In the genomic region with DNA sequence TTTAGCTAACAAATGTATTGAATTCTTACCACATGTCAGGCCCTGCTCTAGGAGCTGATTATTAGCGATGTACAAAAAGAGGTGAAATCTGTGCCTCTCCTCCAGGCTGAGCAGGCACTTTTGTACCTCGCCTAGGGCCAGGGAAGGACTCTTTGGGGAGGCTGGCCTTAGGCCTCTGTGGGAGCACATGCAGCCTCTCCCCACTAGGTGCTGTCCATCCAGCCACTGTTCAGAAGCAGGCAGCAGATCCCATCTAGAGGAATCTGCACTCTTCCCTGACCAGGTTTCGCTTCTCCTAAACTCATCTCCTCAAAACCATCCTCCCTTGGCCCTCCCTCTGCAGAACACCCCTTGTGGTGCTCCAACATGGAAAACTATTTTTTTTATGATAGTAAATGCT, we compare ENCODE assay signal across 12 cellular contexts. TPM values are rescaled to one million over a fixed set of nuclear protein-coding genes. Genes with fewer than 3 reads are reported as not detected.
DNase-seq lines count a peak whose midpoint lies in the region; ATAC-seq and TF ChIP-seq lines count a peak whose summit lies in the region.
"Had no signal": no experiment of that assay in that cellular context is flagged by ENCODE, and none has a peak within 500 bp of the region (broad histone marks: within the 10 kb centered on the region; RNA-seq: fewer than 3 reads in every experiment).

No MANE protein-coding gene starts in this region.

- no peak overlapping the region for H4K8ac ChIP-seq in mesendoderm (ENCODE audit: low read depth, low read length)

- no peaks in the 10 kb centered on the region; the same call in 1 of the 2 replicates for H3K27me3 Mint-ChIP-seq in WTC11 (ENCODE audit: low read depth)

- H3K36me3 ChIP-seq in DND-41 (ENCODE audit: insufficient read depth, low read length) (no peaks in the 10 kb centered on the region), mesendoderm (ENCODE audit: control insufficient read depth, insufficient read depth, low read length) (no peaks in the 10 kb centered on the region)
- H3K36me3 ChIP-seq: spleen had no signal

- H3K4me1 ChIP-seq in DND-41 (ENCODE audit: insufficient read depth, low read length) (peaks cover 5% of the 10 kb centered on the region), mesendoderm (ENCODE audit: control insufficient read depth, low read depth, low read length) (no peaks in the 10 kb centered on the region)
- H3K4me1 ChIP-seq: spleen had no signal

- H3K18ac ChIP-seq in mesendoderm (ENCODE audit: low read length), result no peak overlapping the region

- H2BK5ac ChIP-seq in mesendoderm (ENCODE audit: low read length), result no peak overlapping the region

- no peaks in the 10 kb centered on the region for H3K36me3 Mint-ChIP-seq in WTC11
- H3K36me3 Mint-ChIP-seq: activated naive CD8-positive, alpha-beta T cell treated with anti-CD3 and anti-CD28 coated beads, Interleukin-2, amount 10 ng/mL, durations not matched to agents 7 days and 5 days; naive B cell had no signal

- no peak overlapping the region for H4K5ac ChIP-seq in mesendoderm (ENCODE audit: low read length)

- H3K4me1 Mint-ChIP-seq in WTC11, result peaks cover 2% of the 10 kb centered on the region; the same call in 1 of the 2 replicates
- H3K4me1 Mint-ChIP-seq: activated naive CD8-positive, alpha-beta T cell treated with anti-CD3 and anti-CD28 coated beads, Interleukin-2, amount 10 ng/mL, durations not matched to agents 7 days and 5 days; naive B cell had no signal

- no peaks in the 10 kb centered on the region for H3K79me1 ChIP-seq in mesendoderm (ENCODE audit: low read length)

- H2AK5ac ChIP-seq in mesendoderm (ENCODE audit: low read length), result no peak overlapping the region

- POLR2A ChIA-PET in HEK293T (lab: Yijun Ruan, JAX) (no interaction called here), WTC11 (lab: Charles Lee) (no interaction called here), GM10248 (lab: Yijun Ruan, JAX) (no interaction called here)

- H3K27ac Mint-ChIP-seq in WTC11, result no peak overlapping the region
- H3K27ac Mint-ChIP-seq: activated naive CD8-positive, alpha-beta T cell treated with anti-CD3 and anti-CD28 coated beads, Interleukin-2, amount 10 ng/mL, durations not matched to agents 7 days and 5 days; naive B cell had no signal

- WGBS in mesendoderm (ENCODE audit: extremely low coverage, insufficient coverage, low lambda C conversion rate), result no CpG with 5 or more reads among the region's 3 CpGs

- H3K9me3 Mint-ChIP-seq in WTC11, result no peaks in the 10 kb centered on the region
- H3K9me3 Mint-ChIP-seq: activated naive CD8-positive, alpha-beta T cell treated with anti-CD3 and anti-CD28 coated beads, Interleukin-2, amount 10 ng/mL, durations not matched to agents 7 days and 5 days had no signal

- H3K27me3 ChIP-seq in DND-41 (ENCODE audit: insufficient read depth, low read length, poor library complexity), result no peaks in the 10 kb centered on the region
- no peaks in the 10 kb centered on the region for H3K27me3 ChIP-seq in mesendoderm (ENCODE audit: insufficient read depth, low read length, poor library complexity)
- H3K27me3 ChIP-seq: spleen had no signal

- DNase-seq in DND-41, result peak; percentile 21
- peak; percentile 57 for DNase-seq in HEK293T (ENCODE audit: extremely low spot score)
- peak; percentile 34 for DNase-seq in WTC11 (ENCODE audit: low spot score)
- DNase-seq in mesendoderm, result peak; percentile 45
- DNase-seq in GM10248 (ENCODE audit: extremely low spot score), result no peak
- DNase-seq in NCI-H2196 treated with DMSO at 0.1 percent for 48 hours (lab: John Stamatoyannopoulos, UW; ENCODE audit: unreplicated experiment), result no peak
- DNase-seq: activated naive CD8-positive, alpha-beta T cell treated with anti-CD3 and anti-CD28 coated beads, Interleukin-2, amount 10 ng/mL, durations not matched to agents 7 days and 5 days; effector CD4-positive, alpha-beta T cell; naive B cell; spleen had no signal

- H3K4ac ChIP-seq in mesendoderm (ENCODE audit: low read depth, low read length), result no peak overlapping the region

- no peak overlapping the region for H3K56ac ChIP-seq in mesendoderm (ENCODE audit: low read length)

- no peak overlapping the region for H3K4me3 Mint-ChIP-seq in WTC11
- H3K4me3 Mint-ChIP-seq: activated naive CD8-positive, alpha-beta T cell treated with anti-CD3 and anti-CD28 coated beads, Interleukin-2, amount 10 ng/mL, durations not matched to agents 7 days and 5 days; naive B cell had no signal

- H2BK15ac ChIP-seq in mesendoderm (replicated peaks; ENCODE audit: low read depth), result no peak overlapping the region

- H3K23ac ChIP-seq in mesendoderm (ENCODE audit: low read length), result no peak overlapping the region

- CTCF ChIA-PET in HEK293T (lab: Yijun Ruan, JAX), result interaction anchor here (0.6 kb wide), 2 partner anchors 109 to 418 kb away, joined by 4 to 7 read pairs; no protein-coding TSS in a partner anchor
- CTCF ChIA-PET in WTC11 (lab: Charles Lee), result no interaction called here
- CTCF ChIA-PET in GM10248 (lab: Yijun Ruan, JAX), result interaction anchor here (1.7 kb wide), 1 partner anchor 9 kb away, joined by 3 read pairs; no protein-coding TSS in a partner anchor

- H3K79me2 ChIP-seq in DND-41 (ENCODE audit: insufficient read depth, low read length) (no peaks in the 10 kb centered on the region), mesendoderm (ENCODE audit: control insufficient read depth, insufficient read depth, low read length) (no peaks in the 10 kb centered on the region)

- H3K4me2 ChIP-seq in DND-41 (ENCODE audit: insufficient read depth, low read length) (no peak overlapping the region), mesendoderm (ENCODE audit: low read length) (no peak overlapping the region)

- peak; percentile 35 for TF ChIP-seq CTCF in DND-41 (IDR thresholded peaks at IDR 0.05; ENCODE audit: borderline replicate concordance, extremely low read depth, low read length, poor library complexity, severe bottlenecking)
- TF ChIP-seq CTCF in WTC11 (IDR thresholded peaks at IDR 0.05), result no peak
- TF ChIP-seq CTCF in GM10248 (IDR thresholded peaks at IDR 0.05; ENCODE audit: control extremely low read depth, extremely low read depth, low read depth, missing control alignments), result no peak

- no peak overlapping the region for H2BK120ac ChIP-seq in mesendoderm (ENCODE audit: low read depth, low read length)

- peak; percentile 72 for ATAC-seq in DND-41 (ENCODE audit: insufficient read depth, low read depth)
- peak; percentile 95 for ATAC-seq in WTC11
- no peak for ATAC-seq in GM21825 (IDR thresholded peaks at IDR 0.05; ENCODE audit: unreplicated experiment)
- ATAC-seq in HG03565 (IDR thresholded peaks at IDR 0.05; ENCODE audit: unreplicated experiment), result no peak

- peak overlapping the region; percentile 7; the same call in 1 of the 2 replicates for H3K27ac ChIP-seq in DND-41 (ENCODE audit: low read length)
- no peak overlapping the region for H3K27ac ChIP-seq in mesendoderm (ENCODE audit: low read depth, low read length)
- H3K27ac ChIP-seq: spleen had no signal

- no peak overlapping the region for H3K4me3 ChIP-seq in DND-41 (ENCODE audit: low read depth in 1 of 2, low read length in 2 of 2)
- H3K4me3 ChIP-seq in mesendoderm (ENCODE audit: low read length), result no peak overlapping the region
- H3K4me3 ChIP-seq: spleen had no signal

- peak overlapping the region; percentile 36; the same call in 1 of the 2 replicates for H2AFZ ChIP-seq in DND-41 (ENCODE audit: low read depth, low read length)

- no peaks in the 10 kb centered on the region for H4K20me1 ChIP-seq in DND-41 (ENCODE audit: insufficient read depth, low read length)

- H3K9ac ChIP-seq in DND-41 (ENCODE audit: low read depth, low read length) (no peak overlapping the region), mesendoderm (ENCODE audit: low read length) (no peak overlapping the region)

- no peaks in the 10 kb centered on the region for H3K9me3 ChIP-seq in DND-41 (ENCODE audit: insufficient read depth, low read length, severe bottlenecking)
- H3K9me3 ChIP-seq: spleen had no signal

TF ChIP-seq in HEK293T, 16 proteins besides CTCF, POLR2A, EP300 and RAD21 (continues in another document):
- TF ChIP-seq, protein P1, sequence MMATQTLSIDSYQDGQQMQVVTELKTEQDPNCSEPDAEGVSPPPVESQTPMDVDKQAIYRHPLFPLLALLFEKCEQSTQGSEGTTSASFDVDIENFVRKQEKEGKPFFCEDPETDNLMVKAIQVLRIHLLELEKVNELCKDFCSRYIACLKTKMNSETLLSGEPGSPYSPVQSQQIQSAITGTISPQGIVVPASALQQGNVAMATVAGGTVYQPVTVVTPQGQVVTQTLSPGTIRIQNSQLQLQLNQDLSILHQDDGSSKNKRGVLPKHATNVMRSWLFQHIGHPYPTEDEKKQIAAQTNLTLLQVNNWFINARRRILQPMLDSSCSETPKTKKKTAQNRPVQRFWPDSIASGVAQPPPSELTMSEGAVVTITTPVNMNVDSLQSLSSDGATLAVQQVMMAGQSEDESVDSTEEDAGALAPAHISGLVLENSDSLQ (IDR thresholded peaks at IDR 0.05), result no peak
- TF ChIP-seq L3MBTL2 (conservative IDR thresholded peaks at IDR 0.05) (no peak), NFRKB (IDR thresholded peaks at IDR 0.05) (no peak), BHLHE40 (IDR thresholded peaks at IDR 0.05; ENCODE audit: borderline replicate concordance) (no peak), ZNF384 (IDR thresholded peaks at IDR 0.05) (no peak), FOXK2 (IDR thresholded peaks at IDR 0.05) (no peak), TARDBP (IDR thresholded peaks at IDR 0.05) (no peak), ELF4 (IDR thresholded peaks at IDR 0.05) (no peak), SP1 (IDR thresholded peaks at IDR 0.05) (no peak), FOXM1 (IDR thresholded peaks at IDR 0.05; ENCODE audit: borderline replicate concordance) (no peak)

TF ChIP-seq in WTC11, 78 proteins besides CTCF, POLR2A, EP300 and RAD21 (continues in another document):
- TF ChIP-seq MLX (CRISPR knock-in tag; IDR thresholded peaks at IDR 0.05), result no peak
- TF ChIP-seq USF2 (CRISPR knock-in tag; IDR thresholded peaks at IDR 0.05), result no peak
- no peak for TF ChIP-seq ZNF396 (CRISPR knock-in tag; IDR thresholded peaks at IDR 0.05; ENCODE audit: borderline replicate concordance)

RNA-seq across cellular contexts. Expression of gene WT1, which starts 51.9 kb away (rescaled TPM):
- 0.09 to 0.16 TPM in 2 of 3 replicates, not detected in the other for total RNA-seq in WTC11 (2021)
- polyA plus RNA-seq in mesendoderm (2013, experiment 1 of 2), result 1.0 TPM
- 0.92 TPM for polyA plus RNA-seq in mesendoderm (2013, experiment 2 of 2)
- total RNA-seq: activated naive CD8-positive, alpha-beta T cell treated with anti-CD3 and anti-CD28 coated beads, Interleukin-2, amount 10 ng/mL, durations not matched to agents 7 days and 5 days had no signal

Comparison
In these comparisons a context has a peak if more than half of its experiments do, and no peak if none do; other contexts are left out.
1. ATAC-seq: peak in DND-41 (single experiment) and WTC11 (single experiment); none in GM21825 (single experiment) and HG03565 (single experiment).
2. DNase-seq: peak in DND-41 (single experiment), HEK293T (single experiment), WTC11 (single experiment) and mesendoderm (single experiment); none in GM10248 (single experiment) and NCI-H2196 treated with DMSO at 0.1 percent for 48 hours (single experiment).